Comparison of ENCODE assay signal across 17 cellular contexts in the genomic region with DNA sequence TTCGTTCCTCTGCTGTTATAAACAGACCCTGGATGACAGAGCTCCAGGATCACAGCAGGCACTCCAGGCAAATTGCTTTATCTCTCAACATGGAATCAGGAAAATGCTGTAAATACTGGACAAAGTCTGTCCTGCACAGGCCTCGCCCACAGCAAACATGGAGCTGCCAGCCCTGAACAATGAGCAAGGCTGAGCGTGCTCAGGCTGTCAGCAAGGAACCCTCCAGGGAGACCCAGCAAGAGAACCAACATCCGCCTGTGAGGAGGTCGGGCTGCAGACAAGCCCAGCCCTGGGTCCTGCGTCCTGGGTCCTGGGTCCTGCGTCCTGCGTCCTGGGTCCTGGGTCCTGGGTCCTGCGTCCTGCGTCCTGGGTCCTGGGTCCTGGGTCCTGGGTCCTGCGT.
"Had no signal": no experiment of that assay in that cellular context is flagged by ENCODE, and none has a peak within 500 bp of the region (broad histone marks: within the 10 kb centered on the region; RNA-seq: fewer than 3 reads in every experiment).

No MANE protein-coding gene starts in this region.

- H3K27me3 Mint-ChIP-seq: activated naive CD8-positive, alpha-beta T cell; natural killer cell treated with Interleukin-12 subunit alpha and Interleukin-12 subunit beta and Interleukin-15 and Interleukin-18, amount 100 ng/mL, for 72 hours; progenitor cell of endocrine pancreas had no signal

- H3K9me3 Mint-ChIP-seq: activated T-cell treated with anti-CD3 and anti-CD28 coated beads, Interleukin-2, amount 50 U/mL, for 72 hours; natural killer cell treated with Interleukin-12 subunit alpha and Interleukin-12 subunit beta and Interleukin-15 and Interleukin-18, amount 100 ng/mL, for 72 hours; stimulated activated effector memory CD8-positive, alpha-beta T cell treated with anti-CD3 and anti-CD28 coated beads, Interleukin-12 subunit alpha, Interleukin-12 subunit beta, amount 100 ng/mL, for 72 hours had no signal

- ATAC-seq: activated T-cell treated with anti-CD3 and anti-CD28 coated beads, Interleukin-2, amount 50 U/mL, for 72 hours; lower lobe of right lung; natural killer cell treated with Interleukin-12 subunit alpha and Interleukin-12 subunit beta and Interleukin-15 and Interleukin-18, amount 100 ng/mL, for 72 hours; stimulated activated effector memory CD8-positive, alpha-beta T cell treated with anti-CD3 and anti-CD28 coated beads, Interleukin-12 subunit alpha, Interleukin-12 subunit beta, amount 100 ng/mL, for 72 hours had no signal

- H3K4me1 ChIP-seq: lower lobe of right lung, testis had no signal

- H3K36me3 ChIP-seq: cardiac muscle cell, lower lobe of right lung, WERI-Rb-1 had no signal

- H3K27ac ChIP-seq: cardiac muscle cell, lower lobe of right lung, testis, WERI-Rb-1 had no signal

- H3K36me3 Mint-ChIP-seq: activated naive CD8-positive, alpha-beta T cell; natural killer cell treated with Interleukin-12 subunit alpha and Interleukin-12 subunit beta and Interleukin-15 and Interleukin-18, amount 100 ng/mL, for 72 hours; stimulated activated effector memory CD8-positive, alpha-beta T cell treated with anti-CD3 and anti-CD28 coated beads, Interleukin-12 subunit alpha, Interleukin-12 subunit beta, amount 100 ng/mL, for 72 hours had no signal

- DNase-seq: activated CD4-positive, alpha-beta T cell treated with anti-CD3 and anti-CD28 coated beads for 1 hour; activated CD8-positive, alpha-beta memory T cell treated with anti-CD3 and anti-CD28 coated beads for 24 hours; activated CD8-positive, alpha-beta memory T cell treated with anti-CD3 and anti-CD28 coated beads, Interleukin-2, amount 50 U/mL, for 48 hours; activated T-cell treated with anti-CD3 and anti-CD28 coated beads, Interleukin-2, amount 50 U/mL, for 72 hours; amniotic stem cell; lower lobe of right lung; nucleus accumbens; stimulated activated CD4-positive, alpha-beta T cell treated with anti-CD3 and anti-CD28 coated beads, Interleukin-4, amount 100 ng/mL, for 24 hours; SW 1271; testis; WERI-Rb-1 had no signal

- H3K27me3 ChIP-seq: cardiac muscle cell, testis had no signal

- H3K27ac Mint-ChIP-seq: activated naive CD8-positive, alpha-beta T cell; activated T-cell treated with anti-CD3 and anti-CD28 coated beads, Interleukin-2, amount 50 U/mL, for 72 hours; natural killer cell treated with Interleukin-12 subunit alpha and Interleukin-12 subunit beta and Interleukin-15 and Interleukin-18, amount 100 ng/mL, for 72 hours; progenitor cell of endocrine pancreas; stimulated activated effector memory CD8-positive, alpha-beta T cell treated with anti-CD3 and anti-CD28 coated beads, Interleukin-12 subunit alpha, Interleukin-12 subunit beta, amount 100 ng/mL, for 72 hours had no signal

- H3K4me3 Mint-ChIP-seq: activated naive CD8-positive, alpha-beta T cell; activated T-cell treated with anti-CD3 and anti-CD28 coated beads, Interleukin-2, amount 50 U/mL, for 72 hours; natural killer cell treated with Interleukin-12 subunit alpha and Interleukin-12 subunit beta and Interleukin-15 and Interleukin-18, amount 100 ng/mL, for 72 hours; stimulated activated effector memory CD8-positive, alpha-beta T cell treated with anti-CD3 and anti-CD28 coated beads, Interleukin-12 subunit alpha, Interleukin-12 subunit beta, amount 100 ng/mL, for 72 hours had no signal

- H3K9me3 ChIP-seq: lower lobe of right lung, testis had no signal

- H3K4me3 ChIP-seq: cardiac muscle cell, lower lobe of right lung, smooth muscle cell, testis had no signal
